In the genomic region with DNA sequence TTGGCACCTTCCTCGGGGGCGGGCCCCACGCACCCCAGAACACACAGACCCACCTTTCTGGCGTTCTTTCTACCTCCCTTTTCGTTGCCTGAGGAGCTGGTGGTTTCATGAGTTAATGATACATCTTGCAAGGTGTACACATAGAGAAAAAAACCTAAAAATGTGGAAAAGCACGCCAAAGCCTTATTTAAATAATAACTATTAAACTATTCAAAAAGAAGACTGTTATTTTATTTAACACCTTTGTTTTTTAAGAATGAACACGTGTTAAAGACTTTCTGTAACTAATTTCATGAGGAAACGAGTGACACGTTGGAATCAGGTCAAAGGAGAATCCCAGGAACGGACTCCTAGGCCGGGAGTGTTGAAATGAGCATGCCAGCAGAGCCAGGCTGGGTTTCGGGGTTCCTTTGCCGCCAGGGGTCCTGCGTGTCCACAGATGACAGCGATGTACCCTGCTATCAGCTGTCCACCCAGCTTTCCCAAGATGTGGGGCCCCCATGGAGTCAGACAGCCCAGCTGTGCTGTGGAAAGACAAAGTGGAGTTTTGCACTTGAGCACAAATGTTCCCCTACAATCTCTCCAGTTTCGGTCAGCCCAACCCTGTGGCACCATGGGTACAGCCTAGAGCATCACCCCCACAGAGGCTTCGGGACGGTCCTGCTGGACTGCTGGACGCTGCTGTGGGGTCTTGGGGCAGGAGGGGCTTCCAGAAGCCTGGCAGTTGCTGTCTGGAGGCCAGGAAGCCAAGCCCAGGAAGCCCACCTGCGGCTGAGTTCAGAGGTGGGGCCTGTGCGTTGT, we compare ENCODE assay signal across 28 cellular contexts. TPM values are rescaled to one million over a fixed set of nuclear protein-coding genes. Genes with fewer than 3 reads are reported as not detected.
"Had no signal": no experiment of that assay in that cellular context is flagged by ENCODE, and none has a peak within 500 bp of the region (broad histone marks: within the 10 kb centered on the region; RNA-seq: fewer than 3 reads in every experiment).

No MANE protein-coding gene starts in this region.

- ATAC-seq: activated CD4-positive, CD25-positive, alpha-beta regulatory T cell treated with anti-CD3 and anti-CD28 coated beads, Interleukin-2, amount 50 U/mL, for 24 hours; activated CD8-positive, alpha-beta memory T cell treated with anti-CD3 and anti-CD28 coated beads, Interleukin-2, amount 10 ng/mL, durations not matched to agents 7 days and 5 days; activated naive CD4-positive, alpha-beta T cell treated with anti-CD3 and anti-CD28 coated beads, Interleukin-2, amount 50 U/mL, for 72 hours; activated naive CD8-positive, alpha-beta T cell treated with anti-CD3 and anti-CD28 coated beads, Interleukin-2, amount 50 U/mL, for 24 hours; activated T-cell treated with anti-CD3 and anti-CD28 coated beads, Interleukin-2, amount 50 U/mL, for 4 hours; body of pancreas; PC-3; SK-N-SH treated with all-trans-retinoic acid at 6 μM for 48 hours had no signal

- H3K9me3 ChIP-seq: ascending aorta, body of pancreas, MG63, SJSA1 had no signal

- H3K36me3 Mint-ChIP-seq: activated CD8-positive, alpha-beta memory T cell treated with anti-CD3 and anti-CD28 coated beads, Interleukin-2, amount 10 ng/mL, durations not matched to agents 7 days and 5 days; activated naive CD4-positive, alpha-beta T cell treated with anti-CD3 and anti-CD28 coated beads, Interleukin-2, amount 50 U/mL, for 72 hours had no signal

- H3K9me3 Mint-ChIP-seq: activated naive CD4-positive, alpha-beta T cell treated with anti-CD3 and anti-CD28 coated beads, Interleukin-2, amount 50 U/mL, for 72 hours; activated naive CD8-positive, alpha-beta T cell treated with anti-CD3 and anti-CD28 coated beads, Interleukin-2, amount 50 U/mL, for 24 hours; activated T-cell treated with anti-CD3 and anti-CD28 coated beads, Interleukin-2, amount 50 U/mL, for 4 hours; T-helper 1 cell treated with Interleukin-12 subunit alpha and Interleukin-12 subunit beta and Interleukin-4 antibody, amounts not matched to agents 30 μg/mL and 1 μg/mL, for 36 hours had no signal

- H3K4me3 ChIP-seq: ascending aorta, body of pancreas, MG63, SJSA1 had no signal

- H3K4me3 Mint-ChIP-seq: activated CD8-positive, alpha-beta memory T cell treated with anti-CD3 and anti-CD28 coated beads, Interleukin-2, amount 10 ng/mL, durations not matched to agents 7 days and 5 days; activated naive CD8-positive, alpha-beta T cell treated with anti-CD3 and anti-CD28 coated beads, Interleukin-2, amount 50 U/mL, for 24 hours; activated T-cell treated with anti-CD3 and anti-CD28 coated beads, Interleukin-2, amount 50 U/mL, for 4 hours; T-helper 1 cell treated with Interleukin-12 subunit alpha and Interleukin-12 subunit beta and Interleukin-4 antibody, amounts not matched to agents 30 μg/mL and 1 μg/mL, for 36 hours had no signal

- H3K36me3 ChIP-seq: MG63, SJSA1 had no signal

- H3K27ac Mint-ChIP-seq: activated CD8-positive, alpha-beta memory T cell treated with anti-CD3 and anti-CD28 coated beads, Interleukin-2, amount 10 ng/mL, durations not matched to agents 7 days and 5 days; activated naive CD8-positive, alpha-beta T cell treated with anti-CD3 and anti-CD28 coated beads, Interleukin-2, amount 50 U/mL, for 24 hours; T-helper 1 cell treated with Interleukin-12 subunit alpha and Interleukin-12 subunit beta and Interleukin-4 antibody, amounts not matched to agents 30 μg/mL and 1 μg/mL, for 36 hours had no signal

- H3K9ac ChIP-seq: KMS-11 had no signal

- DNase-seq: activated CD4-positive, alpha-beta T cell treated with anti-CD3 and anti-CD28 coated beads for 4 hours; activated CD4-positive, alpha-beta T cell treated with anti-CD3 and anti-CD28 coated beads, Interleukin-2, amount 50 U/mL, for 4 hours; activated CD8-positive, alpha-beta memory T cell treated with anti-CD3 and anti-CD28 coated beads, Interleukin-2, amount 10 ng/mL, durations not matched to agents 7 days and 5 days; activated effector memory CD4-positive, alpha-beta T cell treated with anti-CD3 and anti-CD28 coated beads, Interleukin-2, amount 50 U/mL, for 16 hours; activated naive CD4-positive, alpha-beta T cell treated with Interleukin-2 at 50 U/mL for 16 hours; activated naive CD8-positive, alpha-beta T cell treated with anti-CD3 and anti-CD28 coated beads, Interleukin-2, amount 50 U/mL, for 24 hours; activated T-cell treated with anti-CD3 and anti-CD28 coated beads, Interleukin-2, amount 50 U/mL, for 4 hours; amniotic stem cell; body of pancreas; central memory CD4-positive, alpha-beta T cell; MG63; NCI-H1105 treated with DMSO at 0.1 percent for 48 hours; NCI-H2029; NCI-H2107; NCI-H2171 treated with DMSO at 0.1 percent for 48 hours; NCI-H226; NCI-H510A treated with DMSO at 0.1 percent for 48 hours; PC-3; SHP77 had no signal

- H3K27me3 ChIP-seq: ascending aorta, MG63 had no signal

RNA-seq across cellular contexts. Expression of a gene that starts 16.1 kb away (rescaled TPM):
- total RNA-seq: PC-3, SJSA1 had no signal

RNA-seq across cellular contexts. Expression of a gene that starts 38.2 kb away (rescaled TPM):
- total RNA-seq: activated CD8-positive, alpha-beta memory T cell treated with anti-CD3 and anti-CD28 coated beads, Interleukin-2, amount 10 ng/mL, durations not matched to agents 7 days and 5 days; activated naive CD4-positive, alpha-beta T cell treated with anti-CD3 and anti-CD28 coated beads, Interleukin-2, amount 50 U/mL, for 72 hours; activated T-cell treated with anti-CD3 and anti-CD28 coated beads, Interleukin-2, amount 50 U/mL, for 4 hours; ascending aorta; body of pancreas; bronchial epithelial cell; chondrocyte; PC-3; SJSA1 had no signal
